Comparison of ENCODE assay signal across 1 cellular context in the genomic region with DNA sequence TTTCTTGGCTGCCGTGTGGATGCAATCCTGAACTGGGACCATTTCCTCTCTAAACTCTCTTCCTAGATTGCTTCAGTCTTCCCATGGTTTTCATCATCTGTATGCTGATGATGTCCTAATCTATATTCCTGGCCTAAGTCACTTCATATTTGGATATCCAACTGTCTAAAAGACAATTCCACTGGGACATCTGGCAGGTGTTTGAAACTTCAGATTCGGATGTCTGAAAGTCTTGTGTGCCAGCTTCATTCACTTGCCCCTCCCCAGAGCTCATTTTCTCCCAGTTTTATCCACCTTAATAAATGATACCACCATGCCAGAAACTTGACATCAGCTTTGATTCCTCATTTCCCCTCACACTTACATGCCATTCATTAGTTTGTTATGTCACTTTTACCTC.
TF ChIP-seq lines count a peak whose summit lies in the region.

No MANE protein-coding gene starts in this region.

TF ChIP-seq in K562, 482 proteins besides CTCF, POLR2A, EP300 and RAD21 (continued from another document):
- TF ChIP-seq, protein P1, sequence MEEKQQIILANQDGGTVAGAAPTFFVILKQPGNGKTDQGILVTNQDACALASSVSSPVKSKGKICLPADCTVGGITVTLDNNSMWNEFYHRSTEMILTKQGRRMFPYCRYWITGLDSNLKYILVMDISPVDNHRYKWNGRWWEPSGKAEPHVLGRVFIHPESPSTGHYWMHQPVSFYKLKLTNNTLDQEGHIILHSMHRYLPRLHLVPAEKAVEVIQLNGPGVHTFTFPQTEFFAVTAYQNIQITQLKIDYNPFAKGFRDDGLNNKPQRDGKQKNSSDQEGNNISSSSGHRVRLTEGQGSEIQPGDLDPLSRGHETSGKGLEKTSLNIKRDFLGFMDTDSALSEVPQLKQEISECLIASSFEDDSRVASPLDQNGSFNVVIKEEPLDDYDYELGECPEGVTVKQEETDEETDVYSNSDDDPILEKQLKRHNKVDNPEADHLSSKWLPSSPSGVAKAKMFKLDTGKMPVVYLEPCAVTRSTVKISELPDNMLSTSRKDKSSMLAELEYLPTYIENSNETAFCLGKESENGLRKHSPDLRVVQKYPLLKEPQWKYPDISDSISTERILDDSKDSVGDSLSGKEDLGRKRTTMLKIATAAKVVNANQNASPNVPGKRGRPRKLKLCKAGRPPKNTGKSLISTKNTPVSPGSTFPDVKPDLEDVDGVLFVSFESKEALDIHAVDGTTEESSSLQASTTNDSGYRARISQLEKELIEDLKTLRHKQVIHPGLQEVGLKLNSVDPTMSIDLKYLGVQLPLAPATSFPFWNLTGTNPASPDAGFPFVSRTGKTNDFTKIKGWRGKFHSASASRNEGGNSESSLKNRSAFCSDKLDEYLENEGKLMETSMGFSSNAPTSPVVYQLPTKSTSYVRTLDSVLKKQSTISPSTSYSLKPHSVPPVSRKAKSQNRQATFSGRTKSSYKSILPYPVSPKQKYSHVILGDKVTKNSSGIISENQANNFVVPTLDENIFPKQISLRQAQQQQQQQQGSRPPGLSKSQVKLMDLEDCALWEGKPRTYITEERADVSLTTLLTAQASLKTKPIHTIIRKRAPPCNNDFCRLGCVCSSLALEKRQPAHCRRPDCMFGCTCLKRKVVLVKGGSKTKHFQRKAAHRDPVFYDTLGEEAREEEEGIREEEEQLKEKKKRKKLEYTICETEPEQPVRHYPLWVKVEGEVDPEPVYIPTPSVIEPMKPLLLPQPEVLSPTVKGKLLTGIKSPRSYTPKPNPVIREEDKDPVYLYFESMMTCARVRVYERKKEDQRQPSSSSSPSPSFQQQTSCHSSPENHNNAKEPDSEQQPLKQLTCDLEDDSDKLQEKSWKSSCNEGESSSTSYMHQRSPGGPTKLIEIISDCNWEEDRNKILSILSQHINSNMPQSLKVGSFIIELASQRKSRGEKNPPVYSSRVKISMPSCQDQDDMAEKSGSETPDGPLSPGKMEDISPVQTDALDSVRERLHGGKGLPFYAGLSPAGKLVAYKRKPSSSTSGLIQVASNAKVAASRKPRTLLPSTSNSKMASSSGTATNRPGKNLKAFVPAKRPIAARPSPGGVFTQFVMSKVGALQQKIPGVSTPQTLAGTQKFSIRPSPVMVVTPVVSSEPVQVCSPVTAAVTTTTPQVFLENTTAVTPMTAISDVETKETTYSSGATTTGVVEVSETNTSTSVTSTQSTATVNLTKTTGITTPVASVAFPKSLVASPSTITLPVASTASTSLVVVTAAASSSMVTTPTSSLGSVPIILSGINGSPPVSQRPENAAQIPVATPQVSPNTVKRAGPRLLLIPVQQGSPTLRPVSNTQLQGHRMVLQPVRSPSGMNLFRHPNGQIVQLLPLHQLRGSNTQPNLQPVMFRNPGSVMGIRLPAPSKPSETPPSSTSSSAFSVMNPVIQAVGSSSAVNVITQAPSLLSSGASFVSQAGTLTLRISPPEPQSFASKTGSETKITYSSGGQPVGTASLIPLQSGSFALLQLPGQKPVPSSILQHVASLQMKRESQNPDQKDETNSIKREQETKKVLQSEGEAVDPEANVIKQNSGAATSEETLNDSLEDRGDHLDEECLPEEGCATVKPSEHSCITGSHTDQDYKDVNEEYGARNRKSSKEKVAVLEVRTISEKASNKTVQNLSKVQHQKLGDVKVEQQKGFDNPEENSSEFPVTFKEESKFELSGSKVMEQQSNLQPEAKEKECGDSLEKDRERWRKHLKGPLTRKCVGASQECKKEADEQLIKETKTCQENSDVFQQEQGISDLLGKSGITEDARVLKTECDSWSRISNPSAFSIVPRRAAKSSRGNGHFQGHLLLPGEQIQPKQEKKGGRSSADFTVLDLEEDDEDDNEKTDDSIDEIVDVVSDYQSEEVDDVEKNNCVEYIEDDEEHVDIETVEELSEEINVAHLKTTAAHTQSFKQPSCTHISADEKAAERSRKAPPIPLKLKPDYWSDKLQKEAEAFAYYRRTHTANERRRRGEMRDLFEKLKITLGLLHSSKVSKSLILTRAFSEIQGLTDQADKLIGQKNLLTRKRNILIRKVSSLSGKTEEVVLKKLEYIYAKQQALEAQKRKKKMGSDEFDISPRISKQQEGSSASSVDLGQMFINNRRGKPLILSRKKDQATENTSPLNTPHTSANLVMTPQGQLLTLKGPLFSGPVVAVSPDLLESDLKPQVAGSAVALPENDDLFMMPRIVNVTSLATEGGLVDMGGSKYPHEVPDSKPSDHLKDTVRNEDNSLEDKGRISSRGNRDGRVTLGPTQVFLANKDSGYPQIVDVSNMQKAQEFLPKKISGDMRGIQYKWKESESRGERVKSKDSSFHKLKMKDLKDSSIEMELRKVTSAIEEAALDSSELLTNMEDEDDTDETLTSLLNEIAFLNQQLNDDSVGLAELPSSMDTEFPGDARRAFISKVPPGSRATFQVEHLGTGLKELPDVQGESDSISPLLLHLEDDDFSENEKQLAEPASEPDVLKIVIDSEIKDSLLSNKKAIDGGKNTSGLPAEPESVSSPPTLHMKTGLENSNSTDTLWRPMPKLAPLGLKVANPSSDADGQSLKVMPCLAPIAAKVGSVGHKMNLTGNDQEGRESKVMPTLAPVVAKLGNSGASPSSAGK (IDR thresholded peaks at IDR 0.05), result no peak
- TF ChIP-seq ZNF175 (CRISPR knock-in tag; IDR thresholded peaks at IDR 0.05; ENCODE audit: low read depth) (0 out of 2 replicates have a peak, but pooled peaks have one; percentile 59), ZNF311 (CRISPR knock-in tag; IDR thresholded peaks at IDR 0.05) (peak; percentile 27; the same call in 1 of the 2 replicates), ELF4 (CRISPR knock-in tag; IDR thresholded peaks at IDR 0.05) (no peak), CEBPG (CRISPR knock-in tag; IDR thresholded peaks at IDR 0.05) (no peak), CEBPG (tag; conservative IDR thresholded peaks at IDR 0.05 in 1 of 2, IDR thresholded peaks at IDR 0.05 in 1 of 2) (peak in 1 of 2 experiments; percentile 7; a peak in 1 of 4 replicates), SMAD3 (CRISPR knock-in tag; conservative IDR thresholded peaks at IDR 0.05) (peak; percentile 72; the same call in 1 of the 2 replicates), MXI1 (IDR thresholded peaks at IDR 0.05; ENCODE audit: low read depth, low read length) (no peak), KLF6 (CRISPR knock-in tag; IDR thresholded peaks at IDR 0.05; ENCODE audit: borderline replicate concordance) (0 out of 2 replicates have a peak, but pooled peaks have one; percentile 60), NFIX (CRISPR knock-in tag; IDR thresholded peaks at IDR 0.05; ENCODE audit: low read depth) (no peak), ZFX (CRISPR knock-in tag; IDR thresholded peaks at IDR 0.05) (no peak), GTF2A2 (tag; IDR thresholded peaks at IDR 0.05) (0 out of 2 replicates have a peak, but pooled peaks have one; percentile 9), TGIF2 (CRISPR knock-in tag; IDR thresholded peaks at IDR 0.05) (no peak), SAFB2 (IDR thresholded peaks at IDR 0.05; ENCODE audit: borderline replicate concordance, low read depth, low read length, severe bottlenecking) (no peak), ZSCAN29 (IDR thresholded peaks at IDR 0.05) (no peak), FOXA3 (CRISPR knock-in tag; conservative IDR thresholded peaks at IDR 0.05 in 1 of 2, IDR thresholded peaks at IDR 0.05 in 1 of 2) (no peak), MECOM (CRISPR knock-in tag; IDR thresholded peaks at IDR 0.05) (no peak), RBM17 (IDR thresholded peaks at IDR 0.05; ENCODE audit: borderline replicate concordance, low read depth, low read length) (no peak), DMBX1 (CRISPR knock-in tag; IDR thresholded peaks at IDR 0.05; ENCODE audit: borderline replicate concordance) (peak; percentile 47; the same call in 1 of the 2 replicates), ELF1 (tag; IDR thresholded peaks at IDR 0.05) (no peak), TAL1 (IDR thresholded peaks at IDR 0.05) (no peak), ZNF785 (CRISPR knock-in tag; IDR thresholded peaks at IDR 0.05) (no peak), SIN3B (IDR thresholded peaks at IDR 0.05; ENCODE audit: low read depth) (no peak)
- TF ChIP-seq, protein P2, sequence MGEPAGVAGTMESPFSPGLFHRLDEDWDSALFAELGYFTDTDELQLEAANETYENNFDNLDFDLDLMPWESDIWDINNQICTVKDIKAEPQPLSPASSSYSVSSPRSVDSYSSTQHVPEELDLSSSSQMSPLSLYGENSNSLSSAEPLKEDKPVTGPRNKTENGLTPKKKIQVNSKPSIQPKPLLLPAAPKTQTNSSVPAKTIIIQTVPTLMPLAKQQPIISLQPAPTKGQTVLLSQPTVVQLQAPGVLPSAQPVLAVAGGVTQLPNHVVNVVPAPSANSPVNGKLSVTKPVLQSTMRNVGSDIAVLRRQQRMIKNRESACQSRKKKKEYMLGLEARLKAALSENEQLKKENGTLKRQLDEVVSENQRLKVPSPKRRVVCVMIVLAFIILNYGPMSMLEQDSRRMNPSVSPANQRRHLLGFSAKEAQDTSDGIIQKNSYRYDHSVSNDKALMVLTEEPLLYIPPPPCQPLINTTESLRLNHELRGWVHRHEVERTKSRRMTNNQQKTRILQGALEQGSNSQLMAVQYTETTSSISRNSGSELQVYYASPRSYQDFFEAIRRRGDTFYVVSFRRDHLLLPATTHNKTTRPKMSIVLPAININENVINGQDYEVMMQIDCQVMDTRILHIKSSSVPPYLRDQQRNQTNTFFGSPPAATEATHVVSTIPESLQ (CRISPR knock-in tag; IDR thresholded peaks at IDR 0.05), result no peak
- TF ChIP-seq, protein P3, sequence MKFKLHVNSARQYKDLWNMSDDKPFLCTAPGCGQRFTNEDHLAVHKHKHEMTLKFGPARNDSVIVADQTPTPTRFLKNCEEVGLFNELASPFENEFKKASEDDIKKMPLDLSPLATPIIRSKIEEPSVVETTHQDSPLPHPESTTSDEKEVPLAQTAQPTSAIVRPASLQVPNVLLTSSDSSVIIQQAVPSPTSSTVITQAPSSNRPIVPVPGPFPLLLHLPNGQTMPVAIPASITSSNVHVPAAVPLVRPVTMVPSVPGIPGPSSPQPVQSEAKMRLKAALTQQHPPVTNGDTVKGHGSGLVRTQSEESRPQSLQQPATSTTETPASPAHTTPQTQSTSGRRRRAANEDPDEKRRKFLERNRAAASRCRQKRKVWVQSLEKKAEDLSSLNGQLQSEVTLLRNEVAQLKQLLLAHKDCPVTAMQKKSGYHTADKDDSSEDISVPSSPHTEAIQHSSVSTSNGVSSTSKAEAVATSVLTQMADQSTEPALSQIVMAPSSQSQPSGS (CRISPR knock-in tag; IDR thresholded peaks at IDR 0.05), result no peak
- TF ChIP-seq, protein P4, sequence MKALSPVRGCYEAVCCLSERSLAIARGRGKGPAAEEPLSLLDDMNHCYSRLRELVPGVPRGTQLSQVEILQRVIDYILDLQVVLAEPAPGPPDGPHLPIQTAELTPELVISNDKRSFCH (CRISPR knock-in tag; IDR thresholded peaks at IDR 0.05), result no peak
- TF ChIP-seq, protein P4 (tag; IDR thresholded peaks at IDR 0.05), result no peak
- TF ChIP-seq, protein P5, sequence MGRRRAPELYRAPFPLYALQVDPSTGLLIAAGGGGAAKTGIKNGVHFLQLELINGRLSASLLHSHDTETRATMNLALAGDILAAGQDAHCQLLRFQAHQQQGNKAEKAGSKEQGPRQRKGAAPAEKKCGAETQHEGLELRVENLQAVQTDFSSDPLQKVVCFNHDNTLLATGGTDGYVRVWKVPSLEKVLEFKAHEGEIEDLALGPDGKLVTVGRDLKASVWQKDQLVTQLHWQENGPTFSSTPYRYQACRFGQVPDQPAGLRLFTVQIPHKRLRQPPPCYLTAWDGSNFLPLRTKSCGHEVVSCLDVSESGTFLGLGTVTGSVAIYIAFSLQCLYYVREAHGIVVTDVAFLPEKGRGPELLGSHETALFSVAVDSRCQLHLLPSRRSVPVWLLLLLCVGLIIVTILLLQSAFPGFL (CRISPR knock-in tag; IDR thresholded peaks at IDR 0.05), result no peak
